1 cellular context compared by ENCODE assay signal in the genomic region with DNA sequence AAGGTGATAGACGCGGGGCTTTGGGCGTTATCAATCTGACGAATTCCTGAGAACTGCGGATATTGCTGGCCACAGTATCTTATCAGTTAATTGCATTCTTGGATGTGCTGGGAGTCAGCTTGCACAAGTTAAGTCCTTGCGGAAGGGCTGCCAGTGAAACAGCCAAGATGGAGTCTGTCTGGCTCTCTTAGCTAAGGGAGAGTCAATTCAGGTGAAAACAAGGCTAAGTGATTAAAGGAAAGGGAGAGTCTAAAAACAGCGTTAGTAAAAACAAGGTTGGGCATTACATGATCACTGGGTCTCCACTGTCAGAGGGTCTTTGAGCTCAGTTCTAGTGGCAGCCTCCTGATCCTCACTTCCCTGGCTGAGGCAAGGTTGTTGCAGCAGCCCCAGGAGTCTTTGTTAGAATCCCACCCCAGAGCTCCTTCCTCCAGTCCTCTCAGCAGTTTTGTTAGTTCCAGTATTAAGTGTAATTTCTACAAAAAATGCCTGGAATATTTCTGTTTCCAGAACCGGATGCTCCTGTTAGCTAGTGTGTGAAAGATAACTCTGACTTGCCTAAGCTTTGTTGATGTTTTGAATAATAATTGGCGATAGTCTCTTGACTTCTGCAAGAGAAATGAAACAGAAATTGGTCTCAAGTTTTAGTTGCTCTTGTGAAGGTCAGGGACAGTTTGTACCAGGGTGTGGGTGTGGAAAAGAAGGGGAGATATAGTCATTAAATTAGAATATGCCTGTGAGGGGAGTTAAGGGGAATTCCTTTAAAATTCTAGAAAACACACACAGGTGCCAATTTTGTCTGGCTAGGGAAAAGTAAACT.
TF ChIP-seq lines count a peak whose summit lies in the region.

No MANE protein-coding gene starts in this region.

TF ChIP-seq in GM12878, 131 proteins besides CTCF, POLR2A, EP300 and RAD21 (continued from another document):
- peak; percentile 100 for TF ChIP-seq ZNF592 (IDR thresholded peaks at IDR 0.05)
- peak; percentile 72 to 76 for TF ChIP-seq IKZF2 (IDR thresholded peaks at IDR 0.05)
- TF ChIP-seq CREM (IDR thresholded peaks at IDR 0.05; ENCODE audit: low read depth): peak; percentile 38; the same call in 1 of the 2 replicates
- TF ChIP-seq ATF7 (IDR thresholded peaks at IDR 0.05; ENCODE audit: low read depth): 0 out of 2 replicates have a peak, but pooled peaks have one; percentile 52
- TF ChIP-seq ASH2L (IDR thresholded peaks at IDR 0.05; ENCODE audit: borderline replicate concordance, low read depth): 0 out of 2 replicates have a peak, but pooled peaks have one; percentile 52
- TF ChIP-seq RELB (IDR thresholded peaks at IDR 0.05; ENCODE audit: low read depth): peak; percentile 79; the same call in 1 of the 2 replicates
- TF ChIP-seq, protein P1, sequence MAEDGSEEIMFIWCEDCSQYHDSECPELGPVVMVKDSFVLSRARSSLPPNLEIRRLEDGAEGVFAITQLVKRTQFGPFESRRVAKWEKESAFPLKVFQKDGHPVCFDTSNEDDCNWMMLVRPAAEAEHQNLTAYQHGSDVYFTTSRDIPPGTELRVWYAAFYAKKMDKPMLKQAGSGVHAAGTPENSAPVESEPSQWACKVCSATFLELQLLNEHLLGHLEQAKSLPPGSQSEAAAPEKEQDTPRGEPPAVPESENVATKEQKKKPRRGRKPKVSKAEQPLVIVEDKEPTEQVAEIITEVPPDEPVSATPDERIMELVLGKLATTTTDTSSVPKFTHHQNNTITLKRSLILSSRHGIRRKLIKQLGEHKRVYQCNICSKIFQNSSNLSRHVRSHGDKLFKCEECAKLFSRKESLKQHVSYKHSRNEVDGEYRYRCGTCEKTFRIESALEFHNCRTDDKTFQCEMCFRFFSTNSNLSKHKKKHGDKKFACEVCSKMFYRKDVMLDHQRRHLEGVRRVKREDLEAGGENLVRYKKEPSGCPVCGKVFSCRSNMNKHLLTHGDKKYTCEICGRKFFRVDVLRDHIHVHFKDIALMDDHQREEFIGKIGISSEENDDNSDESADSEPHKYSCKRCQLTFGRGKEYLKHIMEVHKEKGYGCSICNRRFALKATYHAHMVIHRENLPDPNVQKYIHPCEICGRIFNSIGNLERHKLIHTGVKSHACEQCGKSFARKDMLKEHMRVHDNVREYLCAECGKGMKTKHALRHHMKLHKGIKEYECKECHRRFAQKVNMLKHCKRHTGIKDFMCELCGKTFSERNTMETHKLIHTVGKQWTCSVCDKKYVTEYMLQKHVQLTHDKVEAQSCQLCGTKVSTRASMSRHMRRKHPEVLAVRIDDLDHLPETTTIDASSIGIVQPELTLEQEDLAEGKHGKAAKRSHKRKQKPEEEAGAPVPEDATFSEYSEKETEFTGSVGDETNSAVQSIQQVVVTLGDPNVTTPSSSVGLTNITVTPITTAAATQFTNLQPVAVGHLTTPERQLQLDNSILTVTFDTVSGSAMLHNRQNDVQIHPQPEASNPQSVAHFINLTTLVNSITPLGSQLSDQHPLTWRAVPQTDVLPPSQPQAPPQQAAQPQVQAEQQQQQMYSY (CRISPR knock-in tag; IDR thresholded peaks at IDR 0.05): peak; percentile 90
- TF ChIP-seq, protein P2, sequence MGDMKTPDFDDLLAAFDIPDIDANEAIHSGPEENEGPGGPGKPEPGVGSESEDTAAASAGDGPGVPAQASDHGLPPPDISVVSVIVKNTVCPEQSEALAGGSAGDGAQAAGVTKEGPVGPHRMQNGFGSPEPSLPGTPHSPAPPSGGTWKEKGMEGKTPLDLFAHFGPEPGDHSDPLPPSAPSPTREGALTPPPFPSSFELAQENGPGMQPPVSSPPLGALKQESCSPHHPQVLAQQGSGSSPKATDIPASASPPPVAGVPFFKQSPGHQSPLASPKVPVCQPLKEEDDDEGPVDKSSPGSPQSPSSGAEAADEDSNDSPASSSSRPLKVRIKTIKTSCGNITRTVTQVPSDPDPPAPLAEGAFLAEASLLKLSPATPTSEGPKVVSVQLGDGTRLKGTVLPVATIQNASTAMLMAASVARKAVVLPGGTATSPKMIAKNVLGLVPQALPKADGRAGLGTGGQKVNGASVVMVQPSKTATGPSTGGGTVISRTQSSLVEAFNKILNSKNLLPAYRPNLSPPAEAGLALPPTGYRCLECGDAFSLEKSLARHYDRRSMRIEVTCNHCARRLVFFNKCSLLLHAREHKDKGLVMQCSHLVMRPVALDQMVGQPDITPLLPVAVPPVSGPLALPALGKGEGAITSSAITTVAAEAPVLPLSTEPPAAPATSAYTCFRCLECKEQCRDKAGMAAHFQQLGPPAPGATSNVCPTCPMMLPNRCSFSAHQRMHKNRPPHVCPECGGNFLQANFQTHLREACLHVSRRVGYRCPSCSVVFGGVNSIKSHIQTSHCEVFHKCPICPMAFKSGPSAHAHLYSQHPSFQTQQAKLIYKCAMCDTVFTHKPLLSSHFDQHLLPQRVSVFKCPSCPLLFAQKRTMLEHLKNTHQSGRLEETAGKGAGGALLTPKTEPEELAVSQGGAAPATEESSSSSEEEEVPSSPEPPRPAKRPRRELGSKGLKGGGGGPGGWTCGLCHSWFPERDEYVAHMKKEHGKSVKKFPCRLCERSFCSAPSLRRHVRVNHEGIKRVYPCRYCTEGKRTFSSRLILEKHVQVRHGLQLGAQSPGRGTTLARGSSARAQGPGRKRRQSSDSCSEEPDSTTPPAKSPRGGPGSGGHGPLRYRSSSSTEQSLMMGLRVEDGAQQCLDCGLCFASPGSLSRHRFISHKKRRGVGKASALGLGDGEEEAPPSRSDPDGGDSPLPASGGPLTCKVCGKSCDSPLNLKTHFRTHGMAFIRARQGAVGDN (IDR thresholded peaks at IDR 0.05): peak; percentile 100
- peak; percentile 47 for TF ChIP-seq RELA (IDR thresholded peaks at IDR 0.05; ENCODE audit: borderline replicate concordance, partially characterized antibody)
- TF ChIP-seq IKZF1 (conservative IDR thresholded peaks at IDR 0.05): peak; percentile 62
- TF ChIP-seq RCOR1 (conservative IDR thresholded peaks at IDR 0.05; ENCODE audit: low read depth, low read length): no peak
